In genomic region chr12:53039851-53040250, GRCh38 we compare ENCODE assay signal across 1 cellular context.
A peak's percentile ranks its signal among the peaks of the same experiment; 100 is the strongest.
TF ChIP-seq lines count a peak whose summit lies in the region.

No MANE protein-coding gene starts in this region.

TF ChIP-seq in HepG2, 621 proteins besides CTCF, POLR2A, EP300 and RAD21:
- TF ChIP-seq RBM22 (optimal IDR thresholded peaks at IDR 0.05; ENCODE audit: low read length) (peak; percentile 38), ZNF460 (CRISPR knock-in tag; IDR thresholded peaks at IDR 0.05; ENCODE audit: borderline replicate concordance) (no peak)
